Comparison of ENCODE assay signal across 17 cellular contexts in the genomic region with DNA sequence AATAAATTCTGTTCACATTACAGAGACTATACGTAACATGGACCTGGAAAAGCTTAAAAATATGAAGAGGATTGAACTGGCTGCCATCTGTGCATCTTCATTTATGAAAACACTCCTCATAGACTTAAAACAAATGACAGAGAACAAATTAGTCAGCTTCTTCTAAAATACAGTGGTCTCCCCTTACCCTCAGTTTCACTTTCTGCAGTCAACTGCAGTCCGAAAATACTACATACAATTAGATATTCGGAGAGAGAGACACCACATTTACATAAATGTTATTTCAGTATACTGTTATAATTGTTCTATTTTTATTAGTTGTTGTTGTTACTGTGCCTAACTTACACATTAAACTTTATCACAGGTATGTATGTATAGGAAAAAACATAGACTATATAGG. TPM values are rescaled to one million over a fixed set of nuclear protein-coding genes. Genes with fewer than 3 reads are reported as not detected.
DNase-seq lines count a peak whose midpoint lies in the region; ATAC-seq lines count a peak whose summit lies in the region.
"Had no signal": no experiment of that assay in that cellular context is flagged by ENCODE, and none has a peak within 500 bp of the region (broad histone marks: within the 10 kb centered on the region; RNA-seq: fewer than 3 reads in every experiment).

No MANE protein-coding gene starts in this region.

- no peak overlapping the region for H3K4me3 Mint-ChIP-seq in activated T-cell treated with anti-CD3 and anti-CD28 coated beads, Interleukin-2, amount 50 U/mL, for 24 hours
- H3K4me3 Mint-ChIP-seq in activated T-cell treated with anti-CD3 and anti-CD28 coated beads, Interleukin-2, amount 50 U/mL, for 4 hours = no peak overlapping the region
- H3K4me3 Mint-ChIP-seq: activated CD4-positive, alpha-beta memory T cell treated with anti-CD3 and anti-CD28 coated beads, Interleukin-2, amount 10 ng/mL, durations not matched to agents 7 days and 5 days; H9 had no signal

- H3K27ac Mint-ChIP-seq in activated T-cell treated with anti-CD3 and anti-CD28 coated beads, Interleukin-2, amount 50 U/mL, for 24 hours = peak overlapping the region; percentile 3
- H3K27ac Mint-ChIP-seq: activated CD4-positive, alpha-beta memory T cell treated with anti-CD3 and anti-CD28 coated beads, Interleukin-2, amount 10 ng/mL, durations not matched to agents 7 days and 5 days; activated T-helper 2 cell treated with anti-CD3 and anti-CD28 coated beads, Interferon-gamma antibody, Interleukin-2, Interleukin-4, amounts not matched to agents 10 μg/mL and 5 μg/mL and 100 μg/mL, durations not matched to agents 14 hours and 24 hours and 36 hours; H9 had no signal

- peaks cover 64% of the 10 kb centered on the region for H3K36me3 Mint-ChIP-seq in activated T-cell treated with anti-CD3 and anti-CD28 coated beads, Interleukin-2, amount 50 U/mL, for 24 hours (ENCODE audit: low read depth)
- H3K36me3 Mint-ChIP-seq in activated T-cell treated with anti-CD3 and anti-CD28 coated beads, Interleukin-2, amount 50 U/mL, for 4 hours (ENCODE audit: insufficient read depth) = peaks cover 34% of the 10 kb centered on the region

- peaks cover 60% of the 10 kb centered on the region for H3K4me1 Mint-ChIP-seq in activated T-cell treated with anti-CD3 and anti-CD28 coated beads, Interleukin-2, amount 50 U/mL, for 24 hours (ENCODE audit: low read depth)
- peaks cover 45% of the 10 kb centered on the region for H3K4me1 Mint-ChIP-seq in activated T-cell treated with anti-CD3 and anti-CD28 coated beads, Interleukin-2, amount 50 U/mL, for 4 hours (ENCODE audit: low read depth)

- no peaks in the 10 kb centered on the region for H3K9me3 Mint-ChIP-seq in activated T-cell treated with anti-CD3 and anti-CD28 coated beads, Interleukin-2, amount 50 U/mL, for 24 hours
- no peaks in the 10 kb centered on the region for H3K9me3 Mint-ChIP-seq in activated T-cell treated with anti-CD3 and anti-CD28 coated beads, Interleukin-2, amount 50 U/mL, for 4 hours
- H3K9me3 Mint-ChIP-seq: activated CD4-positive, alpha-beta memory T cell treated with anti-CD3 and anti-CD28 coated beads, Interleukin-2, amount 10 ng/mL, durations not matched to agents 7 days and 5 days; activated T-helper 2 cell treated with anti-CD3 and anti-CD28 coated beads, Interferon-gamma antibody, Interleukin-2, Interleukin-4, amounts not matched to agents 10 μg/mL and 5 μg/mL and 100 μg/mL, durations not matched to agents 14 hours and 24 hours and 36 hours; H9 had no signal

- ATAC-seq in activated T-cell treated with anti-CD3 and anti-CD28 coated beads, Interleukin-2, amount 50 U/mL, for 4 hours = no peak
- peak; percentile 71 for ATAC-seq in GM21390 (IDR thresholded peaks at IDR 0.05; ENCODE audit: unreplicated experiment)
- peak; percentile 61 for ATAC-seq in HG03045 (IDR thresholded peaks at IDR 0.05; ENCODE audit: unreplicated experiment)
- no peak for ATAC-seq in GM18870 (IDR thresholded peaks at IDR 0.05; ENCODE audit: unreplicated experiment)
- ATAC-seq: upper lobe of right lung had no signal

- H3K27me3 Mint-ChIP-seq in activated T-cell treated with anti-CD3 and anti-CD28 coated beads, Interleukin-2, amount 50 U/mL, for 24 hours = no peaks in the 10 kb centered on the region
- no peaks in the 10 kb centered on the region for H3K27me3 Mint-ChIP-seq in activated T-cell treated with anti-CD3 and anti-CD28 coated beads, Interleukin-2, amount 50 U/mL, for 4 hours (ENCODE audit: low read depth)
- H3K27me3 Mint-ChIP-seq: activated CD4-positive, alpha-beta memory T cell treated with anti-CD3 and anti-CD28 coated beads, Interleukin-2, amount 10 ng/mL, durations not matched to agents 7 days and 5 days had no signal

- DNase-seq in activated T-cell treated with anti-CD3 and anti-CD28 coated beads, Interleukin-2, amount 50 U/mL, for 24 hours = no peak
- DNase-seq in activated T-cell treated with anti-CD3 and anti-CD28 coated beads, Interleukin-2, amount 50 U/mL, for 4 hours = no peak
- DNase-seq in germinal center (ENCODE audit: low spot score) = peak; percentile 10
- no peak for DNase-seq in GM19240 (ENCODE audit: insufficient read length, low spot score)
- DNase-seq in glomerular visceral epithelial cell (ENCODE audit: extremely low spot score) = no peak
- DNase-seq: activated CD4-positive, alpha-beta memory T cell treated with anti-CD3 and anti-CD28 coated beads, Interleukin-2, amount 10 ng/mL, durations not matched to agents 7 days and 5 days; foreskin fibroblast; H9; NCI-H2029 treated with DMSO at 0.1 percent for 48 hours; NCI-H526 treated with DMSO at 0.1 percent for 48 hours; posterior cingulate gyrus; stimulated activated naive CD4-positive, alpha-beta T cell; upper lobe of right lung had no signal

RNA-seq across cellular contexts. Expression of gene RNF103, which starts 6.5 kb away (rescaled TPM):
- total RNA-seq in activated T-cell treated with anti-CD3 and anti-CD28 coated beads, Interleukin-2, amount 50 U/mL, for 4 hours = 10 to 100 TPM in 2 of 3 donors, 1 to 10 TPM in 1; 9.9 to 11.7 (median 11.7) TPM

RNA-seq across cellular contexts. Expression of gene CHMP3, which starts 53.9 kb away (rescaled TPM):
- 10 to 100 TPM; 45.4 to 50.2 (median 48.3) TPM for total RNA-seq in activated T-cell treated with anti-CD3 and anti-CD28 coated beads, Interleukin-2, amount 50 U/mL, for 4 hours

Comparison
In these comparisons a context has a peak if more than half of its experiments do, and no peak if none do; other contexts are left out.
1. ATAC-seq: peak in GM21390 (single experiment) and HG03045 (single experiment); none in activated T-cell treated with anti-CD3 and anti-CD28 coated beads, Interleukin-2, amount 50 U/mL, for 4 hours (0 of 2) and GM18870 (single experiment).